In genomic region chr18:76460482-76460881, GRCh38 we compare ENCODE assay signal across 1 cellular context.
TF ChIP-seq lines count a peak whose summit lies in the region.

No MANE protein-coding gene starts in this region.

TF ChIP-seq in IMR-90, 13 proteins besides CTCF, POLR2A, EP300 and RAD21:
- TF ChIP-seq NFE2L2 (IDR thresholded peaks at IDR 0.05; ENCODE audit: low read depth, low read length) = peak; percentile 42; the same call in 1 of the 2 replicates
- TF ChIP-seq MXI1 (IDR thresholded peaks at IDR 0.05; ENCODE audit: borderline replicate concordance, low read depth, low read length) = no peak
- peak; percentile 33; the same call in 1 of the 2 replicates for TF ChIP-seq CEBPB (IDR thresholded peaks at IDR 0.05; ENCODE audit: low read depth, low read length)
TF ChIP-seq in IMR-90: peak in this region for 2.
